In genomic region chr17:46777943-46778915, GRCh38 we compare ENCODE assay signal across 17 cellular contexts. TPM values are rescaled to one million over a fixed set of nuclear protein-coding genes. Genes with fewer than 3 reads are reported as not detected.
DNase-seq lines count a peak whose midpoint lies in the region; ATAC-seq, FAIRE-seq and TF ChIP-seq lines count a peak whose summit lies in the region.
"Had no signal": no experiment of that assay in that cellular context is flagged by ENCODE, and none has a peak within 500 bp of the region (broad histone marks: within the 10 kb centered on the region; RNA-seq: fewer than 3 reads in every experiment).

No MANE protein-coding gene starts in this region.

- intact Hi-C loops in GM12878 (cut with micrococcal nuclease; ENCODE audit: unreplicated experiment), result loop anchor here (10.0 kb wide), 1 partner anchor 67 kb away; no protein-coding TSS in a partner anchor

- H3K4me3 Mint-ChIP-seq in GM23338 (no peak overlapping the region), mesothelial cell of epicardium (no peak overlapping the region)
- H3K4me3 Mint-ChIP-seq: activated naive CD4-positive, alpha-beta T cell treated with anti-CD3 and anti-CD28 coated beads, Interleukin-2, amount 10 ng/mL, durations not matched to agents 7 days and 5 days had no signal

- H3K9me3 Mint-ChIP-seq in GM23338, result peaks cover 6% of the 10 kb centered on the region; the same call in 2 of the 3 replicates
- no peaks in the 10 kb centered on the region for H3K9me3 Mint-ChIP-seq in mesothelial cell of epicardium
- H3K9me3 Mint-ChIP-seq: activated naive CD4-positive, alpha-beta T cell treated with anti-CD3 and anti-CD28 coated beads, Interleukin-2, amount 10 ng/mL, durations not matched to agents 7 days and 5 days had no signal

- H3K9me2 ChIP-seq in GM23338 (ENCODE audit: insufficient read depth), result no peaks in the 10 kb centered on the region

- H3K27ac Mint-ChIP-seq in GM23338 (no peak overlapping the region), mesothelial cell of epicardium (peak overlapping the region; percentile 41)
- H3K27ac Mint-ChIP-seq: activated naive CD4-positive, alpha-beta T cell treated with anti-CD3 and anti-CD28 coated beads, Interleukin-2, amount 10 ng/mL, durations not matched to agents 7 days and 5 days had no signal

- no peak for TF ChIP-seq POLR2A in GM12878 (IDR thresholded peaks at IDR 0.05; ENCODE audit: low read depth, low read length)

- 51% methylated on average over 23 of the region's 23 CpGs for WGBS in GM12878 (ENCODE audit: insufficient coverage, insufficient replicate concordance, low lambda C conversion rate, missing lambda C conversion rate)

- BruUV-seq in GM12878 (replicated peaks; lab: Mats Ljungman, UMichigan), result no TSS peak

- POLR2A ChIA-PET in GM12878 (lab: Charles Lee), result no interaction called here

- H3K79me2 ChIP-seq in GM23338 (replicated peaks; ENCODE audit: insufficient read depth) (no peaks in the 10 kb centered on the region), GM12878 (ENCODE audit: control insufficient read depth, insufficient read depth, low read length) (no peaks in the 10 kb centered on the region)
- H3K79me2 ChIP-seq: hepatocyte had no signal

- TF ChIP-seq CTCF in GM23338 (conservative IDR thresholded peaks at IDR 0.05; ENCODE audit: low read depth in 2 of 2) (no peak), GM12878 (IDR thresholded peaks at IDR 0.05 in 2 of 3, conservative IDR thresholded peaks at IDR 0.05 in 1 of 3; ENCODE audit: control insufficient read depth in 2 of 3, extremely low read depth in 1 of 3, insufficient read depth in 1 of 3, low read depth in 3 of 3, low read length in 3 of 3) (no peak), mesothelial cell of epicardium (IDR thresholded peaks at IDR 0.05; ENCODE audit: unreplicated experiment) (no peak)

- peak; percentile 53 for DNase-seq in GM23338 (ENCODE audit: low spot score)
- peak; percentile 32 for DNase-seq in M059J (ENCODE audit: low read depth)
- no peak for DNase-seq in GM12878 (ENCODE audit: low read depth, low spot score)
- DNase-seq in mesothelial cell of epicardium (ENCODE audit: low spot score in 2 of 2, unreplicated experiment in 2 of 2), result no peak
- DNase-seq in NCI-H1105 treated with DMSO at 0.1 percent for 48 hours (lab: John Stamatoyannopoulos, UW), result no peak
- no peak for DNase-seq in NCI-H2029 treated with DMSO at 0.1 percent for 48 hours (lab: John Stamatoyannopoulos, UW)
- DNase-seq: activated CD4-positive, alpha-beta T cell treated with anti-CD3 and anti-CD28 coated beads for 4 hours; activated naive CD4-positive, alpha-beta T cell treated with anti-CD3 and anti-CD28 coated beads, Interleukin-2, amount 10 ng/mL, durations not matched to agents 7 days and 5 days; activated T-cell treated with anti-CD3 and anti-CD28 coated beads for 4 hours; brain microvascular endothelial cell; EL; NCI-H2029; stimulated activated CD4-positive, alpha-beta T cell treated with anti-CD3 and anti-CD28 coated beads, Interleukin-4, amount 100 ng/mL, for 4 hours had no signal

- H3K27me3 ChIP-seq in GM23338 (ENCODE audit: insufficient read depth) (peaks cover 64% of the 10 kb centered on the region), GM12878 (replicated peaks in 1 of 2; ENCODE audit: control insufficient read depth in 2 of 2, insufficient read depth in 2 of 2, low read length in 1 of 2) (peaks cover under 1 to 2% of the 10 kb centered on the region in 2 experiments; a peak in 3 of 4 replicates)
- H3K27me3 ChIP-seq: dorsolateral prefrontal cortex, hepatocyte had no signal

- no peak for TF ChIP-seq EP300 in GM12878 (IDR thresholded peaks at IDR 0.05; ENCODE audit: borderline replicate concordance in 1 of 2, control insufficient read depth in 1 of 2, low read depth in 2 of 2, low read length in 2 of 2)

- 0 out of 2 replicates have a peak, but pooled peaks cover 2% of the 10 kb centered on the region for H3F3A ChIP-seq in GM23338 (replicated peaks; ENCODE audit: low read depth)

- H4K20me1 ChIP-seq in GM23338 (replicated peaks; ENCODE audit: insufficient read depth), result no peaks in the 10 kb centered on the region; the same call in 1 of the 2 replicates
- H4K20me1 ChIP-seq in GM12878 (ENCODE audit: control insufficient read depth, insufficient read depth), result no peaks in the 10 kb centered on the region

- H3K36me3 ChIP-seq in GM23338 (ENCODE audit: insufficient read depth) (no peaks in the 10 kb centered on the region), GM12878 (ENCODE audit: control insufficient read depth in 2 of 2, insufficient read depth in 2 of 2, low read length in 1 of 2) (no peaks in the 10 kb centered on the region)
- H3K36me3 ChIP-seq: brain microvascular endothelial cell, thoracic aorta had no signal

- CTCF ChIA-PET in GM12878 (lab: Yijun Ruan, JAX), result no interaction called here

- peaks cover 14% of the 10 kb centered on the region for H3K4me1 ChIP-seq in GM23338 (ENCODE audit: insufficient read depth)
- H3K4me1 ChIP-seq in GM12878 (ENCODE audit: control insufficient read depth, insufficient read depth, low read length), result no peaks in the 10 kb centered on the region

- no peak overlapping the region for H3K4me3 ChIP-seq in GM23338
- no peak overlapping the region for H3K4me3 ChIP-seq in GM12878
- H3K4me3 ChIP-seq: dorsolateral prefrontal cortex, hepatocyte, thoracic aorta had no signal

- no peak overlapping the region for H2AFZ ChIP-seq in GM23338
- no peak overlapping the region for H2AFZ ChIP-seq in GM12878 (ENCODE audit: control insufficient read depth, low read depth, low read length)
- H2AFZ ChIP-seq: hepatocyte had no signal

- SMC1A ChIA-PET in GM12878 (lab: Charles Lee; ENCODE audit: uncharacterized antibody, unreplicated experiment), result no interaction called here

- H3K27me3 Mint-ChIP-seq in GM23338 (ENCODE audit: insufficient read depth, low read depth, poor library complexity), result peaks cover 63% of the 10 kb centered on the region
- H3K27me3 Mint-ChIP-seq in mesothelial cell of epicardium (ENCODE audit: low read depth), result no peaks in the 10 kb centered on the region

- TF ChIP-seq RAD21 in GM12878 (IDR thresholded peaks at IDR 0.05; ENCODE audit: insufficient read depth, low read depth, low read length), result no peak

- H3K36me3 Mint-ChIP-seq in GM23338 (ENCODE audit: low read depth), result peaks cover 7% of the 10 kb centered on the region; the same call in 1 of the 3 replicates
- H3K36me3 Mint-ChIP-seq in mesothelial cell of epicardium, result peaks cover 6% of the 10 kb centered on the region
- H3K36me3 Mint-ChIP-seq: activated naive CD4-positive, alpha-beta T cell treated with anti-CD3 and anti-CD28 coated beads, Interleukin-2, amount 10 ng/mL, durations not matched to agents 7 days and 5 days had no signal

- H3K9me3 ChIP-seq in GM12878 (replicated peaks; ENCODE audit: control insufficient read depth, insufficient read depth, low read length), result no peaks in the 10 kb centered on the region
- H3K9me3 ChIP-seq: thoracic aorta had no signal

- no peak for FAIRE-seq in GM12878 (lab: Jason Lieb, UNC)

- H3K4me2 ChIP-seq in GM23338 (no peak overlapping the region), GM12878 (ENCODE audit: control insufficient read depth, insufficient read depth) (no peak overlapping the region)
- H3K4me2 ChIP-seq: hepatocyte had no signal

- H3K4me1 Mint-ChIP-seq in GM23338 (peaks cover 26% of the 10 kb centered on the region), mesothelial cell of epicardium (peaks cover 37% of the 10 kb centered on the region)

- ATAC-seq in GM23338 (no peak), GM12878 (no peak), GM18520 (IDR thresholded peaks at IDR 0.05; ENCODE audit: unreplicated experiment) (no peak)

- RAD21 ChIA-PET in GM12878 (lab: Charles Lee; ENCODE audit: unreplicated experiment), result no interaction called here

- no peak overlapping the region for H3K9ac ChIP-seq in GM12878 (ENCODE audit: control insufficient read depth, insufficient read depth, low read length)

- H3K27ac ChIP-seq in GM23338 (ENCODE audit: low read depth) (no peak overlapping the region), GM12878 (ENCODE audit: control insufficient read depth, insufficient read depth) (no peak overlapping the region)
- H3K27ac ChIP-seq: brain microvascular endothelial cell, hepatocyte, thoracic aorta had no signal

- in situ Hi-C loops in GM12878 (cut with MboI), result no loop called here

TF ChIP-seq in GM23338, 12 proteins besides CTCF, POLR2A, EP300 and RAD21 (continues in another document):
- no peak for TF ChIP-seq NANOG (IDR thresholded peaks at IDR 0.05; ENCODE audit: borderline replicate concordance)

TF ChIP-seq in GM12878, 131 proteins besides CTCF, POLR2A, EP300 and RAD21:
- TF ChIP-seq BMI1 (IDR thresholded peaks at IDR 0.05; ENCODE audit: borderline replicate concordance), result peak; percentile 24; the same call in 1 of the 2 replicates
- TF ChIP-seq, protein P1, sequence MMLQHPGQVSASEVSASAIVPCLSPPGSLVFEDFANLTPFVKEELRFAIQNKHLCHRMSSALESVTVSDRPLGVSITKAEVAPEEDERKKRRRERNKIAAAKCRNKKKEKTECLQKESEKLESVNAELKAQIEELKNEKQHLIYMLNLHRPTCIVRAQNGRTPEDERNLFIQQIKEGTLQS (IDR thresholded peaks at IDR 0.05; ENCODE audit: borderline replicate concordance, extremely low read depth, low read depth, low read length), result no peak

RNA-seq across cellular contexts. Expression of gene WNT3, which starts 40.3 kb away (rescaled TPM):
- 2.7 and 3.6 TPM in 2 replicates for total RNA-seq in GM23338 (2014; rRNA removed; shearing (Covaris generic))
- 2.8 and 3.4 TPM in 2 replicates for polyA plus RNA-seq in GM23338 (2016; fragmentation: Nextera tagmentation; extraction: Ambion mirVana)
- 5.0 and 5.3 TPM in 2 replicates for total RNA-seq in M059J (2014; rRNA removed; shearing (Covaris generic))
- not detected in 2 replicates for total RNA-seq in GM12878 (2013; cell fraction: nucleolus; rRNA removed)
- not detected in 2 replicates for total RNA-seq in GM12878 (2014; rRNA removed)
- total RNA-seq in GM12878 (2014; rRNA removed; fragmentation: Illumina TruSeq; extraction: Trizol), result not detected in 2 replicates
- not detected in 2 replicates for total RNA-seq in GM12878 (2021)
- polyA plus RNA-seq in GM12878 (2011; ENCODE audit: low read depth), result 0.16 TPM
- 0.01 TPM in 1 of 2 replicates, not detected in the other for polyA plus RNA-seq in GM12878 (2011; rRNA removed)
- polyA plus RNA-seq in GM12878 (2011; cell fraction: cytosol; rRNA removed), result not detected in 2 replicates
- not detected in 2 replicates for polyA plus RNA-seq in GM12878 (2011; cell fraction: nucleus; rRNA removed)
- 0.07 and 0.11 TPM in 2 replicates for polyA plus RNA-seq in GM12878 (2012)
- polyA plus RNA-seq in GM12878 (2014; fragmentation: Illumina TruSeq; extraction: Trizol), result not detected in 2 replicates
- not detected for polyA plus RNA-seq in GM12878 (2014; fragmentation: Nextera tagmentation; extraction: Ambion mirVana)
- polyA plus RNA-seq in GM12878 (2014; rRNA removed), result 0.03 TPM in 1 of 2 replicates, not detected in the other
- not detected for polyA plus RNA-seq in GM12878 (2016; fragmentation: Nextera tagmentation; extraction: Ambion mirVana)
- not detected in 2 replicates for polyA minus RNA-seq in GM12878 (2011; rRNA and poly(A)+ RNA removed)
- not detected in 2 replicates for polyA minus RNA-seq in GM12878 (2011; cell fraction: cytosol; rRNA and poly(A)+ RNA removed)
- polyA minus RNA-seq in GM12878 (2011; cell fraction: nucleus; rRNA and poly(A)+ RNA removed), result not detected in 2 replicates
- 64.2 to 66.4 TPM (median 65.7 TPM) in 3 replicates for total RNA-seq in mesothelial cell of epicardium

Comparison
In these comparisons a context has a peak if more than half of its experiments do, and no peak if none do; other contexts are left out.
1. DNase-seq: peak in GM23338 (single experiment) and M059J (single experiment); none in GM12878 (single experiment), mesothelial cell of epicardium (0 of 2), NCI-H1105 treated with DMSO at 0.1 percent for 48 hours (single experiment) and NCI-H2029 treated with DMSO at 0.1 percent for 48 hours (single experiment).
2. RNA of gene WNT3, which starts 40.3 kb away (total RNA-seq): 64.2 to 66.4 TPM in mesothelial cell of epicardium; 5.0 to 5.3 TPM in M059J, 2.7 to 3.6 TPM in GM23338 and not detected in GM12878; every median in the first group is over 10 times any median in the second.